In genomic region chr5:142025637-142026036, GRCh38 we compare ENCODE assay signal across 8 cellular contexts. TPM values are rescaled to one million over a fixed set of nuclear protein-coding genes. Genes with fewer than 3 reads are reported as not detected.
DNase-seq lines count a peak whose midpoint lies in the region; TF ChIP-seq lines count a peak whose summit lies in the region.

No MANE protein-coding gene starts in this region.

- H3K36me3 ChIP-seq in GM23248 (ENCODE audit: low read depth), result no peaks in the 10 kb centered on the region
- H3K36me3 ChIP-seq in OCI-LY7 (ENCODE audit: insufficient read depth, low read length), result no peaks in the 10 kb centered on the region
- no peaks in the 10 kb centered on the region for H3K36me3 ChIP-seq in endocrine pancreas (ENCODE audit: control insufficient read depth, insufficient read depth, low read length)
- H3K36me3 ChIP-seq in stomach, result no peaks in the 10 kb centered on the region
- H3K36me3 ChIP-seq in spleen, result no peaks in the 10 kb centered on the region

- TF ChIP-seq CTCF in OCI-LY7 (conservative IDR thresholded peaks at IDR 0.05; ENCODE audit: low read length) (no peak), progenitor cell of endocrine pancreas (IDR thresholded peaks at IDR 0.05; ENCODE audit: unreplicated experiment) (no peak), stomach (IDR thresholded peaks at IDR 0.05) (no peak), spleen (IDR thresholded peaks at IDR 0.05 in 8 of 11, conservative IDR thresholded peaks at IDR 0.05 in 3 of 11) (no peak)

- no peak for TF ChIP-seq EP300 in stomach (IDR thresholded peaks at IDR 0.05)

- POLR2A ChIA-PET in OCI-LY7 (lab: Charles Lee), result interaction anchor here (1.4 kb wide), 1 partner anchor 9 kb away, joined by 7 read pairs; no protein-coding TSS in a partner anchor

- no peak overlapping the region for H3K27ac Mint-ChIP-seq in progenitor cell of endocrine pancreas

- H3K9me3 ChIP-seq in GM23248 (ENCODE audit: low read depth), result no peaks in the 10 kb centered on the region
- H3K9me3 ChIP-seq in OCI-LY7 (ENCODE audit: low read length), result no peaks in the 10 kb centered on the region
- H3K9me3 ChIP-seq in endocrine pancreas (ENCODE audit: control insufficient read depth, low read length), result no peaks in the 10 kb centered on the region
- no peaks in the 10 kb centered on the region for H3K9me3 ChIP-seq in stomach
- peaks cover 0 to 4% (median 1%) of the 10 kb centered on the region in 8 donors for H3K9me3 ChIP-seq in spleen

- in situ Hi-C loops in GM23248 (cut with MboI), result no loop called here

- peaks cover 22% of the 10 kb centered on the region for H3F3A ChIP-seq in GM23248 (ENCODE audit: insufficient read depth)

- TF ChIP-seq POLR2A in stomach (IDR thresholded peaks at IDR 0.05) (no peak), spleen (IDR thresholded peaks at IDR 0.05) (no peak)

- WGBS in GM23248 (ENCODE audit: low coverage in 1 of 2, low lambda C conversion rate in 2 of 2, missing lambda C conversion rate in 2 of 2), 2 experiments, result 67% methylated on average over 8 of the region's 8 CpGs
- 76 to 82% (median 77%) methylated on average over 8 of the region's 8 CpGs for WGBS in stomach, 5 donors
- 76 to 85% (median 77%) methylated on average over 7 to 8 of the region's 8 CpGs for WGBS in spleen, 5 donors

- H3K79me2 ChIP-seq in GM23248 (ENCODE audit: insufficient read depth) (no peaks in the 10 kb centered on the region), OCI-LY7 (ENCODE audit: insufficient read depth, low read depth, low read length) (no peaks in the 10 kb centered on the region)

- no peaks in the 10 kb centered on the region for H3K9me2 ChIP-seq in GM23248 (ENCODE audit: insufficient read depth)
- H3K9me2 ChIP-seq in OCI-LY7 (ENCODE audit: insufficient read depth, low read length), result no peaks in the 10 kb centered on the region

- H3K27ac ChIP-seq in GM23248 (no peak overlapping the region), OCI-LY7 (ENCODE audit: low read depth, low read length, poor library complexity, severe bottlenecking) (no peak overlapping the region), stomach (peak overlapping the region in 2 of 5 donors; percentile 78 to 84), spleen (peak overlapping the region in 4 of 8 donors; percentile 80 to 89 (median 82))

- peak overlapping the region; percentile 77; the same call in 1 of the 2 replicates for H3K9ac ChIP-seq in GM23248
- H3K9ac ChIP-seq in endocrine pancreas (ENCODE audit: control insufficient read depth, insufficient read depth, low read length), result no peak overlapping the region

- H3K27me3 Mint-ChIP-seq in progenitor cell of endocrine pancreas, result no peaks in the 10 kb centered on the region

- H3K4me3 ChIP-seq in GM23248 (peak overlapping the region; percentile 73), OCI-LY7 (ENCODE audit: low read depth, low read length, poor library complexity, severe bottlenecking) (peak overlapping the region; percentile 61), endocrine pancreas (ENCODE audit: control insufficient read depth, insufficient read depth, low read length) (peak overlapping the region; percentile 70), stomach (peak overlapping the region in 1 of 4 donors; percentile 48), spleen (peak overlapping the region in 3 of 8 donors; percentile 43 to 66 (median 46))

- no peaks in the 10 kb centered on the region for H4K20me1 ChIP-seq in GM23248 (ENCODE audit: insufficient read depth)
- H4K20me1 ChIP-seq in OCI-LY7 (ENCODE audit: insufficient read depth, low read length), result no peaks in the 10 kb centered on the region

- CTCF ChIA-PET in OCI-LY7 (lab: Charles Lee; ENCODE audit: unreplicated experiment), result interaction anchor here (1.7 kb wide), 1 partner anchor 56 kb away, joined by 5 read pairs; no protein-coding TSS in a partner anchor

- H3K4me1 ChIP-seq in GM23248 (ENCODE audit: insufficient read depth) (peaks cover 5% of the 10 kb centered on the region; the same call in 1 of the 2 replicates), OCI-LY7 (ENCODE audit: insufficient read depth, low read length, poor library complexity, severe bottlenecking) (peaks cover 21% of the 10 kb centered on the region), endocrine pancreas (ENCODE audit: control insufficient read depth, insufficient read depth, low read length) (no peaks in the 10 kb centered on the region), stomach (peaks cover 0 to 14% (median 8%) of the 10 kb centered on the region in 4 donors), spleen (peaks cover 0 to 17% (median 15%) of the 10 kb centered on the region in 6 donors)

- peak overlapping the region; percentile 87 for H3K4me2 ChIP-seq in GM23248 (ENCODE audit: unreplicated experiment)
- peak overlapping the region; percentile 91 for H3K4me2 ChIP-seq in OCI-LY7 (ENCODE audit: low read length)

- H3K27me3 ChIP-seq in GM23248 (replicated peaks; ENCODE audit: insufficient read depth) (peaks cover 4% of the 10 kb centered on the region; the same call in 1 of the 2 replicates), endocrine pancreas (ENCODE audit: control insufficient read depth, insufficient read depth, low read length) (no peaks in the 10 kb centered on the region), stomach (no peaks in the 10 kb centered on the region), spleen (replicated peaks in 1 of 7) (no peaks in the 10 kb centered on the region)

- intact Hi-C loops in OCI-LY7 (cut with micrococcal nuclease; ENCODE audit: unreplicated experiment), result no loop called here
- intact Hi-C loops in stomach (cut with DNase I; ENCODE audit: low total_unique reads), result no loop called here
- intact Hi-C loops in spleen (cut with DNase I; ENCODE audit: low total_unique reads), result no loop called here

- H2AFZ ChIP-seq in GM23248, result peak overlapping the region; percentile 95
- H2AFZ ChIP-seq in OCI-LY7 (ENCODE audit: low read length), result peak overlapping the region; percentile 99

- BruUV-seq in OCI-LY7 (replicated peaks; lab: Mats Ljungman, UMichigan), result no TSS peak

- peaks cover 23% of the 10 kb centered on the region for H3K4me1 Mint-ChIP-seq in progenitor cell of endocrine pancreas (ENCODE audit: low read depth)

- DNase-seq in GM23248, result no peak
- no peak for DNase-seq in OCI-LY7 (ENCODE audit: low spot score)
- DNase-seq in progenitor cell of endocrine pancreas (ENCODE audit: low spot score, unreplicated experiment), result no peak
- no peak for DNase-seq in stomach
- no peak for DNase-seq in DMS53 (lab: John Stamatoyannopoulos, UW)
- DNase-seq in spleen, result no peak
- DNase-seq in SHP77 (lab: John Stamatoyannopoulos, UW), result no peak

- H3K4me3 Mint-ChIP-seq in progenitor cell of endocrine pancreas (ENCODE audit: low read depth), result peak overlapping the region; percentile 89

- H3K9me3 Mint-ChIP-seq in progenitor cell of endocrine pancreas (ENCODE audit: low read depth), result no peaks in the 10 kb centered on the region

- no peaks in the 10 kb centered on the region for H3K36me3 Mint-ChIP-seq in progenitor cell of endocrine pancreas (ENCODE audit: insufficient read depth)

RNA-seq across cellular contexts. Expression of gene GNPDA1, which starts 12.8 kb away (rescaled TPM):
- total RNA-seq in GM23248 (2014; rRNA removed; shearing (Covaris generic)), result 24.8 and 28.7 TPM in 2 replicates
- 27.6 and 31.5 TPM in 2 replicates for polyA plus RNA-seq in GM23248 (2016; fragmentation: Nextera tagmentation; extraction: Ambion mirVana)
- total RNA-seq in OCI-LY7 (2014; rRNA removed; shearing (Covaris generic)), result 20.2 and 22.9 TPM in 2 replicates
- 23.1 and 24.1 TPM in 2 replicates for total RNA-seq in OCI-LY7 (2022)
- 113 and 115 TPM in 2 replicates for total RNA-seq in progenitor cell of endocrine pancreas
- total RNA-seq in stomach, result 10 to 100 TPM in 2 of 5 donors, 1 to 10 TPM in 3; 2.7 to 14.1 (median 5.8) TPM
- polyA plus RNA-seq in stomach, result 10 to 100 TPM; 11.9 to 18.9 (median 12.2) TPM
- total RNA-seq in spleen, result 10 to 100 TPM; 26.7 to 35.7 (median 31.7) TPM
- 10 to 100 TPM; 13.9 to 29.9 (median 19.7) TPM for polyA plus RNA-seq in spleen

RNA-seq across cellular contexts. Expression of gene RNF14, which starts 56.7 kb away (rescaled TPM):
- 101 and 110 TPM in 2 replicates for total RNA-seq in GM23248 (2014; rRNA removed; shearing (Covaris generic))
- polyA plus RNA-seq in GM23248 (2016; fragmentation: Nextera tagmentation; extraction: Ambion mirVana) (77.8 and 81.1 TPM in 2 replicates), stomach (10 to 100 TPM; 14.4 to 26.1 (median 25.5) TPM), spleen (10 to 100 TPM; 13.6 to 24.3 (median 21.8) TPM)
- total RNA-seq in OCI-LY7 (2014; rRNA removed; shearing (Covaris generic)), result 23.7 and 31.7 TPM in 2 replicates
- total RNA-seq in OCI-LY7 (2022) (41.1 and 41.9 TPM in 2 replicates), progenitor cell of endocrine pancreas (35.5 and 37.3 TPM in 2 replicates), stomach (10 to 100 TPM; 24.2 to 67.4 (median 43.2) TPM), spleen (10 to 100 TPM; 42.5 to 60.2 (median 45.8) TPM)
